8 cellular contexts compared by ENCODE assay signal in genomic region chr6:105992315-105992961, GRCh38.
A peak's percentile ranks its signal among the peaks of the same experiment; 100 is the strongest.
DNase-seq lines count a peak whose midpoint lies in the region; ATAC-seq and TF ChIP-seq lines count a peak whose summit lies in the region.

No MANE protein-coding gene starts in this region.

- H3K79me2 ChIP-seq in Karpas-422 (ENCODE audit: low read length) (no peaks in the 10 kb centered on the region), osteoblast (ENCODE audit: insufficient read depth, low read length) (no peaks in the 10 kb centered on the region)

- H3K9ac ChIP-seq in Karpas-422 (ENCODE audit: low read length): peak overlapping the region; percentile 75

- DNase-seq in EH (ENCODE audit: low read depth): peak; percentile 80
- peak; percentile 95 for DNase-seq in Karpas-422
- DNase-seq in SJCRH30: peak; percentile 39 to 65
- DNase-seq in activated naive CD4-positive, alpha-beta T cell treated with Interleukin-2 at 50 U/mL for 16 hours: peak; percentile 88
- peak; percentile 97 for DNase-seq in germinal center (ENCODE audit: low spot score)
- peak; percentile 97 for DNase-seq in osteoblast (ENCODE audit: insufficient read length, low spot score, missing footprints)
- DNase-seq in testis: peak; percentile 86

- H3K4me3 ChIP-seq in Karpas-422 (ENCODE audit: low read length) (peak overlapping the region; percentile 80), SJCRH30 (peak overlapping the region; percentile 54), osteoblast (ENCODE audit: insufficient read depth, low read length) (peak overlapping the region; percentile 91), testis (peak overlapping the region; percentile 63 to 71)

- H3K9me2 ChIP-seq in Karpas-422 (replicated peaks; ENCODE audit: insufficient read depth, low read length): no peaks in the 10 kb centered on the region

- no peak for TF ChIP-seq POLR2A in testis (IDR thresholded peaks at IDR 0.05)

- intact Hi-C loops in testis (cut with DNase I; ENCODE audit: low total_unique reads): no loop called here

- WGBS in testis, 2 donors: 2 to 3% methylated on average over 34 of the region's 34 CpGs

- H3K4me2 ChIP-seq in Karpas-422 (ENCODE audit: low read depth, low read length, poor library complexity, severe bottlenecking) (peak overlapping the region; percentile 78), osteoblast (ENCODE audit: insufficient read depth, low read length) (peak overlapping the region; percentile 98)

- H3K36me3 ChIP-seq in Karpas-422 (ENCODE audit: insufficient read depth, low read length) (no peaks in the 10 kb centered on the region), SJCRH30 (no peaks in the 10 kb centered on the region), osteoblast (ENCODE audit: insufficient read depth, low read length) (no peaks in the 10 kb centered on the region), testis (ENCODE audit: low read depth, missing control alignments) (no peaks in the 10 kb centered on the region)

- TF ChIP-seq CTCF in osteoblast (IDR thresholded peaks at IDR 0.05; ENCODE audit: extremely low read depth, low read depth, low read length) (no peak), testis (IDR thresholded peaks at IDR 0.05) (no peak)

- H2AFZ ChIP-seq in Karpas-422 (ENCODE audit: low read length): peak overlapping the region; percentile 95
- H2AFZ ChIP-seq in osteoblast (ENCODE audit: low read length): peak overlapping the region; percentile 99

- no peaks in the 10 kb centered on the region for H3K9me3 ChIP-seq in Karpas-422 (ENCODE audit: low read length)
- H3K9me3 ChIP-seq in SJCRH30 (replicated peaks): no peaks in the 10 kb centered on the region; the same call in 1 of the 2 replicates
- no peaks in the 10 kb centered on the region for H3K9me3 ChIP-seq in osteoblast (ENCODE audit: low read depth, low read length)
- no peaks in the 10 kb centered on the region for H3K9me3 ChIP-seq in testis

- H3K27me3 ChIP-seq in Karpas-422 (ENCODE audit: low read length) (no peaks in the 10 kb centered on the region), SJCRH30 (no peaks in the 10 kb centered on the region), osteoblast (ENCODE audit: insufficient read depth, low read length) (no peaks in the 10 kb centered on the region), testis (no peaks in the 10 kb centered on the region)

- H3K27ac ChIP-seq in Karpas-422 (ENCODE audit: low read length) (no peak overlapping the region), SJCRH30 (no peak overlapping the region), osteoblast (ENCODE audit: low read depth, low read length) (peak overlapping the region; percentile 54), testis (no peak overlapping the region)

- peak; percentile 78 for ATAC-seq in GM21825 (IDR thresholded peaks at IDR 0.05; ENCODE audit: unreplicated experiment)

- H3K4me1 ChIP-seq in Karpas-422 (ENCODE audit: low read length) (peaks cover 16% of the 10 kb centered on the region), SJCRH30 (no peaks in the 10 kb centered on the region), osteoblast (ENCODE audit: insufficient read depth, low read length) (peaks cover 12% of the 10 kb centered on the region), testis (peaks cover 9% of the 10 kb centered on the region)

- no peaks in the 10 kb centered on the region for H4K20me1 ChIP-seq in Karpas-422 (ENCODE audit: insufficient read depth, low read depth, low read length)
- H4K20me1 ChIP-seq in osteoblast (ENCODE audit: insufficient read depth, low read length): no peaks in the 10 kb centered on the region
